8 cellular contexts compared by ENCODE assay signal in the genomic region with DNA sequence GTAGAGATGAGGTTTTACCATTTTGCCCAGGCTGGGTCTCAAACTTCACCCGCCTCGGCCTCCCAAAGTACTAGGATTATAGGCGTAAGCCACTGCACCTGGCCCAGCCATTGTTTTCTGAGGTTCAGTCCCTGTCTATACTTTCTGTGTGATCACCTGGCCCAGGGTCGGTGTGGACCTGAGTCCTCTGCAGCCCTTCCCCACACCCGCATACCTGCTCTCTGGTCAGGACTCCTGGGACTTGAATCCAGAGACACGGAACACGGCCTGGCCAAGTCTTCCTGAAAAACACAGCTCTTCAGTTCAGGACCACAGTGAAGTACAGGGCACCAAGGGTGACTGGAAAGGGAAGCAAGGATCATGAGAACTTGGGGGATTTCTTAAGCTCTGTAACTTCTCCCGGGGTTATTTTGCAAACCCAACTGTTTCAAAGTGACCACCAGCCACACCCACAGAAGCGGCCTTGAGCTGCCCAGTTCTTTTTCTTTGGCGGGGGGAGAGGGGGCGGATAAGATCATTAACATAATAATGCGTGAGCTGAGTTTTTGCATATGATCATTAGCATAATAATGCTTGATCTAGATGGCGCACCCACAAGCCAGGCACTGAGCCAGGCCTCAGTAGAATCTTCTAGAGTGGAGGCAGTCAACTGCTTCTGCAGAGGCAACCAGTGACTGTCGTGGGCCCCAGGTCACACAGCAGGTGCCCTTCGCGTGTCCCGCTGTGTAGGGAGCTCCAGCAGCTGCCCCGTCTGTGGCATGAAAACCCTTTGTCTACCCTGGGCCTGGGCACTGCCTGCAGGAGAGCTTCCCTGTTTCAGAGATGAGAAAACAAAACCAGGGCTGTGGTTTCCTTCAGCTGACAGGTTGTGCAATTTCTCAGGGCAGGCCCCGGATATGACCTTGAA. TPM values are rescaled to one million over a fixed set of nuclear protein-coding genes. Genes with fewer than 3 reads are reported as not detected.
DNase-seq lines count a peak whose midpoint lies in the region; ATAC-seq and TF ChIP-seq lines count a peak whose summit lies in the region.

No MANE protein-coding gene starts in this region.

- POLR2A ChIA-PET in activated CD4-positive, alpha-beta memory T cell treated with anti-CD3 and anti-CD28 coated beads, Interleukin-2, amount 10 ng/mL, durations not matched to agents 7 days and 5 days (lab: Charles Lee) = interaction anchor here (0.6 to 4.5 kb wide), 17 partner anchors 9 to 380 kb away, joined by 3 to 29 read pairs (median 4); partner anchors contain the start of gene CDK11A

- peaks cover 30% of the 10 kb centered on the region for H4K20me1 ChIP-seq in DND-41 (ENCODE audit: insufficient read depth, low read length)

- H3K9me3 Mint-ChIP-seq in activated CD4-positive, alpha-beta memory T cell treated with anti-CD3 and anti-CD28 coated beads, Interleukin-2, amount 10 ng/mL, durations not matched to agents 7 days and 5 days = no peaks in the 10 kb centered on the region

- peaks cover 18% of the 10 kb centered on the region for H3K36me3 ChIP-seq in DND-41 (ENCODE audit: insufficient read depth, low read length)
- H3K36me3 ChIP-seq in neutrophil = peaks cover 27% of the 10 kb centered on the region

- H2AFZ ChIP-seq in DND-41 (ENCODE audit: low read depth, low read length) = no peak overlapping the region

- H3K4me1 Mint-ChIP-seq in activated CD4-positive, alpha-beta memory T cell treated with anti-CD3 and anti-CD28 coated beads, Interleukin-2, amount 10 ng/mL, durations not matched to agents 7 days and 5 days = peaks cover 72% of the 10 kb centered on the region

- H3K4me3 Mint-ChIP-seq in activated CD4-positive, alpha-beta memory T cell treated with anti-CD3 and anti-CD28 coated beads, Interleukin-2, amount 10 ng/mL, durations not matched to agents 7 days and 5 days = peak overlapping the region; percentile 77

- peaks cover 32% of the 10 kb centered on the region for H3K79me2 ChIP-seq in DND-41 (ENCODE audit: insufficient read depth, low read length)

- H3K27me3 Mint-ChIP-seq in activated CD4-positive, alpha-beta memory T cell treated with anti-CD3 and anti-CD28 coated beads, Interleukin-2, amount 10 ng/mL, durations not matched to agents 7 days and 5 days = no peaks in the 10 kb centered on the region

- no peaks in the 10 kb centered on the region for H3K9me3 ChIP-seq in DND-41 (ENCODE audit: insufficient read depth, low read length, severe bottlenecking)
- no peaks in the 10 kb centered on the region for H3K9me3 ChIP-seq in neutrophil

- H3K27ac ChIP-seq in DND-41 (ENCODE audit: low read length) (peak overlapping the region; percentile 69), neutrophil (peak overlapping the region; percentile 99)

- peak overlapping the region; percentile 92; the same call in 1 of the 2 replicates for H3K4me2 ChIP-seq in DND-41 (ENCODE audit: insufficient read depth, low read length)

- peaks cover 58% of the 10 kb centered on the region for H3K4me1 ChIP-seq in DND-41 (ENCODE audit: insufficient read depth, low read length)
- peaks cover 74 to 75% of the 10 kb centered on the region in 2 experiments for H3K4me1 ChIP-seq in neutrophil (ENCODE audit: control insufficient read depth in 1 of 2, insufficient read depth in 1 of 2, low read depth in 1 of 2, low read length in 1 of 2)

- peaks cover 10% of the 10 kb centered on the region for H3K36me3 Mint-ChIP-seq in activated CD4-positive, alpha-beta memory T cell treated with anti-CD3 and anti-CD28 coated beads, Interleukin-2, amount 10 ng/mL, durations not matched to agents 7 days and 5 days (ENCODE audit: low read depth)

- DNase-seq in DND-41 = peak; percentile 68
- peak; percentile 81 for DNase-seq in M059J (ENCODE audit: low read depth)
- peak; percentile 85 for DNase-seq in activated CD4-positive, alpha-beta memory T cell treated with anti-CD3 and anti-CD28 coated beads, Interleukin-2, amount 10 ng/mL, durations not matched to agents 7 days and 5 days
- DNase-seq in cerebellum (ENCODE audit: low spot score) = no peak
- DNase-seq in 8988T = no peak

- no peak overlapping the region for H3K4me3 ChIP-seq in DND-41 (ENCODE audit: low read depth in 1 of 2, low read length in 2 of 2)
- peak overlapping the region; percentile 79 to 100 for H3K4me3 ChIP-seq in neutrophil (ENCODE audit: low read depth in 1 of 2, low read length in 1 of 2)

- peak overlapping the region; percentile 99 for H3K27ac Mint-ChIP-seq in activated CD4-positive, alpha-beta memory T cell treated with anti-CD3 and anti-CD28 coated beads, Interleukin-2, amount 10 ng/mL, durations not matched to agents 7 days and 5 days

- TF ChIP-seq CTCF in DND-41 (IDR thresholded peaks at IDR 0.05; ENCODE audit: borderline replicate concordance, extremely low read depth, low read length, poor library complexity, severe bottlenecking) = no peak
- peak; percentile 20 for TF ChIP-seq CTCF in neutrophil (IDR thresholded peaks at IDR 0.05)

- H3K9ac ChIP-seq in DND-41 (ENCODE audit: low read depth, low read length) = peak overlapping the region; percentile 32

- H3K27me3 ChIP-seq in DND-41 (ENCODE audit: insufficient read depth, low read length, poor library complexity) (no peaks in the 10 kb centered on the region), neutrophil (no peaks in the 10 kb centered on the region)

- CTCF ChIA-PET in activated CD4-positive, alpha-beta memory T cell treated with anti-CD3 and anti-CD28 coated beads, Interleukin-2, amount 10 ng/mL, durations not matched to agents 7 days and 5 days (lab: Charles Lee) = interaction anchor here (1.0 to 5.2 kb wide), 6 partner anchors 10 to 128 kb away, joined by 3 to 35 read pairs (median 4); no protein-coding TSS in a partner anchor

- ATAC-seq in DND-41 (ENCODE audit: insufficient read depth, low read depth) (peak; percentile 55), GM21390 (IDR thresholded peaks at IDR 0.05; ENCODE audit: unreplicated experiment) (peak; percentile 33), esophagus mucosa (peak; percentile 2)

RNA-seq across cellular contexts. Expression of gene NADK, which starts 1.7 kb away (rescaled TPM):
- total RNA-seq in M059J (2014; rRNA removed; shearing (Covaris generic)) = 36.8 and 44.7 TPM in 2 replicates
- 10 to 100 TPM; 78.0 to 81.5 TPM for total RNA-seq in activated CD4-positive, alpha-beta memory T cell treated with anti-CD3 and anti-CD28 coated beads, Interleukin-2, amount 10 ng/mL, durations not matched to agents 7 days and 5 days
- 31.8 TPM for total RNA-seq in esophagus mucosa
- 22.4 TPM for total RNA-seq in cerebellum

RNA-seq across cellular contexts. Expression of gene CDK11A, which starts 55.8 kb away (rescaled TPM):
- 2.6 and 11.0 TPM in 2 replicates for total RNA-seq in M059J (2014; rRNA removed; shearing (Covaris generic))
- 10 to 100 TPM; 67.2 to 68.1 TPM for total RNA-seq in activated CD4-positive, alpha-beta memory T cell treated with anti-CD3 and anti-CD28 coated beads, Interleukin-2, amount 10 ng/mL, durations not matched to agents 7 days and 5 days
- total RNA-seq in esophagus mucosa (15.7 TPM), cerebellum (12.8 TPM)

Comparison
In these comparisons a context has a peak if more than half of its experiments do, and no peak if none do; other contexts are left out.
1. ATAC-seq: peak in every context shown above with its lines; median percentile 55 in DND-41; 33 in GM21390; 2 in esophagus mucosa.
2. DNase-seq: peak in DND-41 (single experiment), M059J (single experiment) and activated CD4-positive, alpha-beta memory T cell treated with anti-CD3 and anti-CD28 coated beads, Interleukin-2, amount 10 ng/mL, durations not matched to agents 7 days and 5 days (single experiment); none in cerebellum (single experiment) and 8988T (single experiment).
3. H3K4me3 ChIP-seq: peak in neutrophil (2 of 2); none in DND-41 (0 of 2).